In genomic region chr17:29567362-29568330, GRCh38 we compare ENCODE assay signal across 8 cellular contexts. TPM values are rescaled to one million over a fixed set of nuclear protein-coding genes. Genes with fewer than 3 reads are reported as not detected.
A peak's percentile ranks its signal among the peaks of the same experiment; 100 is the strongest.
DNase-seq lines count a peak whose midpoint lies in the region; ATAC-seq lines count a peak whose summit lies in the region.

No MANE protein-coding gene starts in this region.

- H3K9me3 ChIP-seq in esophagus (ENCODE audit: control insufficient read depth in 2 of 2, insufficient read depth in 1 of 2, low read depth in 1 of 2, low read length in 1 of 2) (no peaks in the 10 kb centered on the region), stomach smooth muscle (ENCODE audit: control insufficient read depth in 2 of 2, low read length in 2 of 2) (no peaks in the 10 kb centered on the region)

- H3K4me3 ChIP-seq in esophagus (ENCODE audit: low read depth in 1 of 2, low read length in 2 of 2) (peak overlapping the region; percentile 71), stomach smooth muscle (ENCODE audit: low read length in 2 of 2) (peak overlapping the region; percentile 57 to 87)

- H3K36me3 ChIP-seq in esophagus (ENCODE audit: control insufficient read depth in 2 of 2, insufficient read depth in 2 of 2, low read length in 1 of 2), result peaks cover 0 to 4% of the 10 kb centered on the region in 2 donors
- H3K36me3 ChIP-seq in stomach smooth muscle (ENCODE audit: control insufficient read depth in 2 of 2, insufficient read depth in 2 of 2, low read length in 2 of 2), result peaks cover 0 to 3% of the 10 kb centered on the region in 2 donors

- WGBS in esophagus, 2 donors, result 0 to 1% methylated on average over 69 to 87 of the region's 87 CpGs

- peak; percentile 32 for ATAC-seq in GM18520 (IDR thresholded peaks at IDR 0.05; ENCODE audit: unreplicated experiment)
- ATAC-seq in HG03159 (IDR thresholded peaks at IDR 0.05; ENCODE audit: unreplicated experiment), result peak; percentile 42

- peak overlapping the region; percentile 51 to 64 for H3K9ac ChIP-seq in stomach smooth muscle (ENCODE audit: low read length in 2 of 2)

- H3K4me1 ChIP-seq in esophagus (ENCODE audit: control insufficient read depth in 2 of 2, insufficient read depth in 2 of 2, low read length in 1 of 2), result peaks cover 3 to 23% of the 10 kb centered on the region in 2 donors
- peaks cover 38% of the 10 kb centered on the region for H3K4me1 ChIP-seq in stomach smooth muscle (ENCODE audit: control insufficient read depth, insufficient read depth, low read length)

- H3K27me3 ChIP-seq in esophagus (ENCODE audit: control insufficient read depth in 1 of 2, insufficient read depth in 2 of 2, low read length in 2 of 2) (no peaks in the 10 kb centered on the region), stomach smooth muscle (ENCODE audit: control insufficient read depth in 1 of 2, insufficient read depth in 2 of 2, low read length in 2 of 2) (no peaks in the 10 kb centered on the region)

- DNase-seq in ACHN (peak; percentile 69), NOMO-1 (lab: John Stamatoyannopoulos, UW; ENCODE audit: unreplicated experiment in 2 of 2) (peak; percentile 64 to 80), activated T-cell treated with anti-CD3 and anti-CD28 coated beads for 1 hour (ENCODE audit: low read depth) (peak; percentile 63), myocyte (ENCODE audit: low read depth) (peak; percentile 72)

- in situ Hi-C loops in ACHN (cut with HindIII; ENCODE audit: low pct_ligation_motif_present, low pct_unique_long_range_greater_than_20kb, low sequenced_read_pairs), result no loop called here

- peak overlapping the region; percentile 90 for H3K27ac ChIP-seq in esophagus (ENCODE audit: low read depth in 2 of 2, low read length in 1 of 2)
- H3K27ac ChIP-seq in stomach smooth muscle (ENCODE audit: low read length), result peak overlapping the region; percentile 60

RNA-seq across cellular contexts. Expression of gene ABHD15, which starts 0.8 kb away (rescaled TPM):
- polyA plus RNA-seq in esophagus, result 1 to 10 TPM; 2.6 to 3.0 TPM
- 7.9 and 8.5 TPM in 2 replicates for total RNA-seq in myocyte
- polyA plus RNA-seq in myocyte (2012), result 7.7 TPM

RNA-seq across cellular contexts. Expression of gene TP53I13, which starts 0.9 kb away (rescaled TPM):
- polyA plus RNA-seq in esophagus, result 10 to 100 TPM; 30.1 to 43.7 TPM
- total RNA-seq in myocyte, result 44.3 and 46.7 TPM in 2 replicates
- 38.4 TPM for polyA plus RNA-seq in myocyte (2012)

RNA-seq across cellular contexts. Expression of gene GIT1, which starts 21.8 kb away (rescaled TPM):
- polyA plus RNA-seq in esophagus, result 10 to 100 TPM; 22.6 to 30.2 TPM
- total RNA-seq in myocyte, result 64.7 and 71.2 TPM in 2 replicates
- 37.5 TPM for polyA plus RNA-seq in myocyte (2012)

RNA-seq across cellular contexts. Expression of gene ANKRD13B, which starts 25.3 kb away (rescaled TPM):
- 1 to 10 TPM; 3.5 to 6.5 TPM for polyA plus RNA-seq in esophagus
- 29.1 and 41.2 TPM in 2 replicates for total RNA-seq in myocyte
- 13.0 TPM for polyA plus RNA-seq in myocyte (2012)

RNA-seq across cellular contexts. Expression of gene CORO6, which starts 55.1 kb away (rescaled TPM):
- 10 to 100 TPM; 12.6 to 22.5 TPM for polyA plus RNA-seq in esophagus
- total RNA-seq in myocyte, result 254 and 269 TPM in 2 replicates
- polyA plus RNA-seq in myocyte (2012), result 102 TPM

Comparison
In these comparisons a context has a peak if more than half of its experiments do, and no peak if none do; other contexts are left out.
1. Peak in every context shown above with its lines: DNase-seq, ATAC-seq, H3K4me3 ChIP-seq and H3K27ac ChIP-seq.